ENCODE assay signal across 1 cellular context in the genomic region with DNA sequence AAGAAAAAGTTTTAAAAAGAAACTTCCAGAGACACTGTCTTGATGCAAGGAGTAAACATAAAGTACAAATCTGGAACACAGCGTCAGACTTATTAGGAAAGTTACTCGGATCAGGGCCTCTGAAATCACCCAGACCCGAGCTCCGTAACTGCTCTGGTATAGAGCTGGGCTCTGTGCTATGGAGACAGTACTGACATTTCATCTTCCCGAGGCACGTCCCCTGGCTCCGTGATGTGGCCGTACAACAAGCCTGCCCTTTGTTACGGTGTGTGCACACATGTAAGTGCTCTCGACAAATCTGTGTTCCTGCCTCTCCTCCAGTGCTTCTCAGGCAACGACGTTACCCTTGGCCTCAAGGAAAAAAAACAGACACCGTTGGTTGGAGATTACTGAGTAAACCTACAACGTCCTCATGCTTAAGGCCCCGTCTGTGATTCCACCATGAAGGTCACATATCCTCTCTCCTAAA.
TF ChIP-seq lines count a peak whose summit lies in the region.

No MANE protein-coding gene starts in this region.

TF ChIP-seq in liver, 16 proteins besides CTCF, POLR2A, EP300 and RAD21 (continued from another document):
- TF ChIP-seq, protein P1, sequence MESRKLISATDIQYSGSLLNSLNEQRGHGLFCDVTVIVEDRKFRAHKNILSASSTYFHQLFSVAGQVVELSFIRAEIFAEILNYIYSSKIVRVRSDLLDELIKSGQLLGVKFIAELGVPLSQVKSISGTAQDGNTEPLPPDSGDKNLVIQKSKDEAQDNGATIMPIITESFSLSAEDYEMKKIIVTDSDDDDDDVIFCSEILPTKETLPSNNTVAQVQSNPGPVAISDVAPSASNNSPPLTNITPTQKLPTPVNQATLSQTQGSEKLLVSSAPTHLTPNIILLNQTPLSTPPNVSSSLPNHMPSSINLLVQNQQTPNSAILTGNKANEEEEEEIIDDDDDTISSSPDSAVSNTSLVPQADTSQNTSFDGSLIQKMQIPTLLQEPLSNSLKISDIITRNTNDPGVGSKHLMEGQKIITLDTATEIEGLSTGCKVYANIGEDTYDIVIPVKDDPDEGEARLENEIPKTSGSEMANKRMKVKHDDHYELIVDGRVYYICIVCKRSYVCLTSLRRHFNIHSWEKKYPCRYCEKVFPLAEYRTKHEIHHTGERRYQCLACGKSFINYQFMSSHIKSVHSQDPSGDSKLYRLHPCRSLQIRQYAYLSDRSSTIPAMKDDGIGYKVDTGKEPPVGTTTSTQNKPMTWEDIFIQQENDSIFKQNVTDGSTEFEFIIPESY (IDR thresholded peaks at IDR 0.05) = no peak
- TF ChIP-seq GABPA (IDR thresholded peaks at IDR 0.05 in 1 of 2, conservative IDR thresholded peaks at IDR 0.05 in 1 of 2) = no peak
- TF ChIP-seq JUND (IDR thresholded peaks at IDR 0.05) = no peak
- no peak for TF ChIP-seq SP1 (IDR thresholded peaks at IDR 0.05)
- TF ChIP-seq HNF4A (conservative IDR thresholded peaks at IDR 0.05) = no peak
